ENCODE assay signal across 2 cellular contexts in the genomic region with DNA sequence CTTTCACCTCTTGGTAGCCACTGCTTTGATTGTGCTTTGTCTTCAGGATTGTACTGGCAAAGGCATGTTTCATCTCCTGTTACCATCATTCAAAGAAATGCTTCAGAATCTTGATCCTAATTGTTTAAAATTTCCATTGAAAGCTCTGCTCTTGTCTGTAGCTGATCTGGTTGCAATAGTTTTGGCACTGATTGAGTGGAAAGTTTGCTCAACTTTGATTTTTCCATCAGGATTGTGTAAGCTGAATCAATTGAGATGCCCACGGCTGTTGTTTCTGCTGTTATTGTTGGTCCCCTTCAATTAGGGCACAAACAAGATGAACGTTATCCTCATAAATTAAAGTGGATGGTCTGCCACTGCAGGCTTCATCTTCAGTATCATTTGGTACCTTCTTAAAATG.
A peak's percentile ranks its signal among the peaks of the same experiment; 100 is the strongest.
TF ChIP-seq lines count a peak whose summit lies in the region.

No MANE protein-coding gene starts in this region.

TF ChIP-seq in liver, 16 proteins besides CTCF, POLR2A, EP300 and RAD21 (continued from another document):
- TF ChIP-seq, protein P1, sequence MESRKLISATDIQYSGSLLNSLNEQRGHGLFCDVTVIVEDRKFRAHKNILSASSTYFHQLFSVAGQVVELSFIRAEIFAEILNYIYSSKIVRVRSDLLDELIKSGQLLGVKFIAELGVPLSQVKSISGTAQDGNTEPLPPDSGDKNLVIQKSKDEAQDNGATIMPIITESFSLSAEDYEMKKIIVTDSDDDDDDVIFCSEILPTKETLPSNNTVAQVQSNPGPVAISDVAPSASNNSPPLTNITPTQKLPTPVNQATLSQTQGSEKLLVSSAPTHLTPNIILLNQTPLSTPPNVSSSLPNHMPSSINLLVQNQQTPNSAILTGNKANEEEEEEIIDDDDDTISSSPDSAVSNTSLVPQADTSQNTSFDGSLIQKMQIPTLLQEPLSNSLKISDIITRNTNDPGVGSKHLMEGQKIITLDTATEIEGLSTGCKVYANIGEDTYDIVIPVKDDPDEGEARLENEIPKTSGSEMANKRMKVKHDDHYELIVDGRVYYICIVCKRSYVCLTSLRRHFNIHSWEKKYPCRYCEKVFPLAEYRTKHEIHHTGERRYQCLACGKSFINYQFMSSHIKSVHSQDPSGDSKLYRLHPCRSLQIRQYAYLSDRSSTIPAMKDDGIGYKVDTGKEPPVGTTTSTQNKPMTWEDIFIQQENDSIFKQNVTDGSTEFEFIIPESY (IDR thresholded peaks at IDR 0.05), result peak; percentile 45
- TF ChIP-seq EGR1 (IDR thresholded peaks at IDR 0.05; ENCODE audit: low read depth in 2 of 2) (peak; percentile 96 to 97), RXRA (IDR thresholded peaks at IDR 0.05) (peak; percentile 59 to 61), TAF1 (conservative IDR thresholded peaks at IDR 0.05) (no peak), HNF4A (conservative IDR thresholded peaks at IDR 0.05) (peak; percentile 34 to 43), YY1 (IDR thresholded peaks at IDR 0.05) (peak; percentile 28), SP1 (IDR thresholded peaks at IDR 0.05) (peak; percentile 74)
- TF ChIP-seq, protein P2, sequence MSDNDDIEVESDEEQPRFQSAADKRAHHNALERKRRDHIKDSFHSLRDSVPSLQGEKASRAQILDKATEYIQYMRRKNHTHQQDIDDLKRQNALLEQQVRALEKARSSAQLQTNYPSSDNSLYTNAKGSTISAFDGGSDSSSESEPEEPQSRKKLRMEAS (IDR thresholded peaks at IDR 0.05), result no peak
- TF ChIP-seq, protein P3, sequence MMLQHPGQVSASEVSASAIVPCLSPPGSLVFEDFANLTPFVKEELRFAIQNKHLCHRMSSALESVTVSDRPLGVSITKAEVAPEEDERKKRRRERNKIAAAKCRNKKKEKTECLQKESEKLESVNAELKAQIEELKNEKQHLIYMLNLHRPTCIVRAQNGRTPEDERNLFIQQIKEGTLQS (IDR thresholded peaks at IDR 0.05), result peak; percentile 39

TF ChIP-seq in HepG2, 621 proteins besides CTCF, POLR2A, EP300 and RAD21:
- TF ChIP-seq, protein P4, sequence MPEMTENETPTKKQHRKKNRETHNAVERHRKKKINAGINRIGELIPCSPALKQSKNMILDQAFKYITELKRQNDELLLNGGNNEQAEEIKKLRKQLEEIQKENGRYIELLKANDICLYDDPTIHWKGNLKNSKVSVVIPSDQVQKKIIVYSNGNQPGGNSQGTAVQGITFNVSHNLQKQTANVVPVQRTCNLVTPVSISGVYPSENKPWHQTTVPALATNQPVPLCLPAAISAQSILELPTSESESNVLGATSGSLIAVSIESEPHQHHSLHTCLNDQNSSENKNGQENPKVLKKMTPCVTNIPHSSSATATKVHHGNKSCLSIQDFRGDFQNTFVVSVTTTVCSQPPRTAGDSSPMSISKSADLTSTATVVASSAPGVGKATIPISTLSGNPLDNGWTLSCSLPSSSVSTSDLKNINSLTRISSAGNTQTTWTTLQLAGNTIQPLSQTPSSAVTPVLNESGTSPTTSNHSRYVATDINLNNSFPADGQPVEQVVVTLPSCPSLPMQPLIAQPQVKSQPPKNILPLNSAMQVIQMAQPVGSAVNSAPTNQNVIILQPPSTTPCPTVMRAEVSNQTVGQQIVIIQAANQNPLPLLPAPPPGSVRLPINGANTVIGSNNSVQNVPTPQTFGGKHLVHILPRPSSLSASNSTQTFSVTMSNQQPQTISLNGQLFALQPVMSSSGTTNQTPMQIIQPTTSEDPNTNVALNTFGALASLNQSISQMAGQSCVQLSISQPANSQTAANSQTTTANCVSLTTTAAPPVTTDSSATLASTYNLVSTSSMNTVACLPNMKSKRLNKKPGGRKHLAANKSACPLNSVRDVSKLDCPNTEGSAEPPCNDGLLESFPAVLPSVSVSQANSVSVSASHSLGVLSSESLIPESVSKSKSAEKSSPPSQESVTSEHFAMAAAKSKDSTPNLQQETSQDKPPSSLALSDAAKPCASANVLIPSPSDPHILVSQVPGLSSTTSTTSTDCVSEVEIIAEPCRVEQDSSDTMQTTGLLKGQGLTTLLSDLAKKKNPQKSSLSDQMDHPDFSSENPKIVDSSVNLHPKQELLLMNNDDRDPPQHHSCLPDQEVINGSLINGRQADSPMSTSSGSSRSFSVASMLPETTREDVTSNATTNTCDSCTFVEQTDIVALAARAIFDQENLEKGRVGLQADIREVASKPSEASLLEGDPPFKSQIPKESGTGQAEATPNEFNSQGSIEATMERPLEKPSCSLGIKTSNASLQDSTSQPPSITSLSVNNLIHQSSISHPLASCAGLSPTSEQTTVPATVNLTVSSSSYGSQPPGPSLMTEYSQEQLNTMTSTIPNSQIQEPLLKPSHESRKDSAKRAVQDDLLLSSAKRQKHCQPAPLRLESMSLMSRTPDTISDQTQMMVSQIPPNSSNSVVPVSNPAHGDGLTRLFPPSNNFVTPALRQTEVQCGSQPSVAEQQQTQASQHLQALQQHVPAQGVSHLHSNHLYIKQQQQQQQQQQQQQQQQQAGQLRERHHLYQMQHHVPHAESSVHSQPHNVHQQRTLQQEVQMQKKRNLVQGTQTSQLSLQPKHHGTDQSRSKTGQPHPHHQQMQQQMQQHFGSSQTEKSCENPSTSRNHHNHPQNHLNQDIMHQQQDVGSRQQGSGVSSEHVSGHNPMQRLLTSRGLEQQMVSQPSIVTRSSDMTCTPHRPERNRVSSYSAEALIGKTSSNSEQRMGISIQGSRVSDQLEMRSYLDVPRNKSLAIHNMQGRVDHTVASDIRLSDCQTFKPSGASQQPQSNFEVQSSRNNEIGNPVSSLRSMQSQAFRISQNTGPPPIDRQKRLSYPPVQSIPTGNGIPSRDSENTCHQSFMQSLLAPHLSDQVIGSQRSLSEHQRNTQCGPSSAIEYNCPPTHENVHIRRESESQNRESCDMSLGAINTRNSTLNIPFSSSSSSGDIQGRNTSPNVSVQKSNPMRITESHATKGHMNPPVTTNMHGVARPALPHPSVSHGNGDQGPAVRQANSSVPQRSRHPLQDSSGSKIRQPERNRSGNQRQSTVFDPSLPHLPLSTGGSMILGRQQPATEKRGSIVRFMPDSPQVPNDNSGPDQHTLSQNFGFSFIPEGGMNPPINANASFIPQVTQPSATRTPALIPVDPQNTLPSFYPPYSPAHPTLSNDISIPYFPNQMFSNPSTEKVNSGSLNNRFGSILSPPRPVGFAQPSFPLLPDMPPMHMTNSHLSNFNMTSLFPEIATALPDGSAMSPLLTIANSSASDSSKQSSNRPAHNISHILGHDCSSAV (CRISPR knock-in tag; IDR thresholded peaks at IDR 0.05; ENCODE audit: borderline replicate concordance), result no peak
- TF ChIP-seq NAIF1 (CRISPR knock-in tag; IDR thresholded peaks at IDR 0.05; ENCODE audit: borderline replicate concordance) (no peak), MED8 (CRISPR knock-in tag; IDR thresholded peaks at IDR 0.05; ENCODE audit: insufficient replicate concordance) (no peak)
